18 cellular contexts compared by ENCODE assay signal in genomic region chr5:177339107-177339638, GRCh38. TPM values are rescaled to one million over a fixed set of nuclear protein-coding genes. Genes with fewer than 3 reads are reported as not detected.
DNase-seq lines count a peak whose midpoint lies in the region; ATAC-seq and TF ChIP-seq lines count a peak whose summit lies in the region.
"Had no signal": no experiment of that assay in that cellular context is flagged by ENCODE, and none has a peak within 500 bp of the region (broad histone marks: within the 10 kb centered on the region; RNA-seq: fewer than 3 reads in every experiment).

No MANE protein-coding gene starts in this region.

- H3K27me3 Mint-ChIP-seq in activated CD4-positive, alpha-beta T cell treated with anti-CD3 and anti-CD28 coated beads, Interleukin-2, amount 10 ng/mL, durations not matched to agents 7 days and 5 days, result no peaks in the 10 kb centered on the region
- H3K27me3 Mint-ChIP-seq: stimulated activated memory B cell treated with anti-CD40 and anti-IgM and Interleukin-4, amounts not matched to agents 10 μg/mL and 1 μg/mL and 100 μg/mL, for 72 hours; type B pancreatic cell had no signal

- TF ChIP-seq CTCF in WERI-Rb-1 (IDR thresholded peaks at IDR 0.05; ENCODE audit: low read depth, low read length), result no peak

- H3K36me3 ChIP-seq in esophagus (ENCODE audit: control insufficient read depth in 2 of 2, insufficient read depth in 2 of 2, low read length in 1 of 2), result peaks cover 29 to 45% of the 10 kb centered on the region in 2 donors
- peaks cover 2% of the 10 kb centered on the region; the same call in 1 of the 2 replicates for H3K36me3 ChIP-seq in WERI-Rb-1

- 67 to 70% methylated on average over 11 of the region's 11 CpGs for WGBS in esophagus, 2 donors

- intact Hi-C loops in posterior vena cava (cut with DNase I), result no loop called here

- no peaks in the 10 kb centered on the region for H3K27me3 ChIP-seq in esophagus (ENCODE audit: control insufficient read depth in 1 of 2, insufficient read depth in 2 of 2, low read length in 2 of 2)
- H3K27me3 ChIP-seq in WERI-Rb-1 (ENCODE audit: insufficient read depth, low read depth, severe bottlenecking), result no peaks in the 10 kb centered on the region
- H3K27me3 ChIP-seq: hepatocyte, SJCRH30 had no signal

- ATAC-seq in SK-N-SH treated with all-trans-retinoic acid at 6 μM for 48 hours (no peak), HG02763 (IDR thresholded peaks at IDR 0.05; ENCODE audit: unreplicated experiment) (no peak)
- ATAC-seq: stimulated activated memory B cell treated with anti-CD40 and anti-IgM and Interleukin-4, amounts not matched to agents 10 μg/mL and 1 μg/mL and 100 μg/mL, for 72 hours had no signal

- no peak for DNase-seq in activated CD4-positive, alpha-beta T cell treated with anti-CD3 and anti-CD28 coated beads, Interleukin-2, amount 10 ng/mL, durations not matched to agents 7 days and 5 days
- DNase-seq in activated CD4-positive, alpha-beta T cell treated with anti-CD3 and anti-CD28 coated beads, Interleukin-2, amount 50 U/mL, for 1 hour, result no peak
- DNase-seq in NCI-H2196 treated with DMSO at 0.1 percent for 48 hours (lab: John Stamatoyannopoulos, UW; ENCODE audit: unreplicated experiment) (peak; percentile 13), posterior vena cava (ENCODE audit: low spot score) (peak; percentile 76), WERI-Rb-1 (no peak)
- DNase-seq: activated gamma-delta T cell, IMR-90, NCI-H2227 treated with DMSO at 0.1 percent for 48 hours, SJCRH30, small intestine, T1000 had no signal

- POLR2A ChIA-PET in activated CD4-positive, alpha-beta T cell treated with anti-CD3 and anti-CD28 coated beads, Interleukin-2, amount 10 ng/mL, durations not matched to agents 7 days and 5 days (lab: Charles Lee), result no interaction called here

- H3K4me3 ChIP-seq in esophagus (ENCODE audit: low read depth in 1 of 2, low read length in 2 of 2) (no peak overlapping the region), WERI-Rb-1 (ENCODE audit: low read depth, low read length) (no peak overlapping the region)
- H3K4me3 ChIP-seq: hepatocyte, SJCRH30 had no signal

- H3K4me1 ChIP-seq in esophagus (ENCODE audit: control insufficient read depth in 2 of 2, insufficient read depth in 2 of 2, low read length in 1 of 2), result peaks cover 0 to 3% of the 10 kb centered on the region in 2 donors
- H3K4me1 ChIP-seq: parathyroid adenoma, SJCRH30 had no signal

- peak overlapping the region; percentile 5 to 11 for H3K27ac ChIP-seq in esophagus (ENCODE audit: low read depth in 2 of 2, low read length in 1 of 2)
- H3K27ac ChIP-seq in WERI-Rb-1, result no peak overlapping the region
- H3K27ac ChIP-seq: hepatocyte, parathyroid adenoma, SJCRH30 had no signal

- peak overlapping the region; percentile 9 for H3K27ac Mint-ChIP-seq in activated CD4-positive, alpha-beta T cell treated with anti-CD3 and anti-CD28 coated beads, Interleukin-2, amount 10 ng/mL, durations not matched to agents 7 days and 5 days
- H3K27ac Mint-ChIP-seq: stimulated activated memory B cell treated with anti-CD40 and anti-IgM and Interleukin-4, amounts not matched to agents 10 μg/mL and 1 μg/mL and 100 μg/mL, for 72 hours; type B pancreatic cell had no signal

- H3K9me3 Mint-ChIP-seq in activated CD4-positive, alpha-beta T cell treated with anti-CD3 and anti-CD28 coated beads, Interleukin-2, amount 10 ng/mL, durations not matched to agents 7 days and 5 days, result peaks cover 6% of the 10 kb centered on the region
- H3K9me3 Mint-ChIP-seq: stimulated activated memory B cell treated with anti-CD40 and anti-IgM and Interleukin-4, amounts not matched to agents 10 μg/mL and 1 μg/mL and 100 μg/mL, for 72 hours; type B pancreatic cell had no signal

- CTCF ChIA-PET in activated CD4-positive, alpha-beta T cell treated with anti-CD3 and anti-CD28 coated beads, Interleukin-2, amount 10 ng/mL, durations not matched to agents 7 days and 5 days (lab: Charles Lee), result interaction anchor here (1.0 kb wide), 2 partner anchors 11 to 27 kb away, joined by 3 read pairs; no protein-coding TSS in a partner anchor

- H3K9me3 ChIP-seq in esophagus (ENCODE audit: control insufficient read depth in 2 of 2, insufficient read depth in 1 of 2, low read depth in 1 of 2, low read length in 1 of 2) (peaks cover 0 to 2% of the 10 kb centered on the region in 2 donors), WERI-Rb-1 (ENCODE audit: severe bottlenecking) (no peaks in the 10 kb centered on the region)
- H3K9me3 ChIP-seq: SJCRH30 had no signal

- H3K36me3 Mint-ChIP-seq in activated CD4-positive, alpha-beta T cell treated with anti-CD3 and anti-CD28 coated beads, Interleukin-2, amount 10 ng/mL, durations not matched to agents 7 days and 5 days (ENCODE audit: low read depth), result peaks cover 63% of the 10 kb centered on the region

- H3K4me3 Mint-ChIP-seq in activated CD4-positive, alpha-beta T cell treated with anti-CD3 and anti-CD28 coated beads, Interleukin-2, amount 10 ng/mL, durations not matched to agents 7 days and 5 days, result no peak overlapping the region
- H3K4me3 Mint-ChIP-seq: stimulated activated memory B cell treated with anti-CD40 and anti-IgM and Interleukin-4, amounts not matched to agents 10 μg/mL and 1 μg/mL and 100 μg/mL, for 72 hours; type B pancreatic cell had no signal

- H3K4me1 Mint-ChIP-seq in activated CD4-positive, alpha-beta T cell treated with anti-CD3 and anti-CD28 coated beads, Interleukin-2, amount 10 ng/mL, durations not matched to agents 7 days and 5 days, result peaks cover 28% of the 10 kb centered on the region

TF ChIP-seq in SK-N-SH treated with all-trans-retinoic acid at 6 μM for 48 hours, 23 proteins besides CTCF, POLR2A, EP300 and RAD21:
- no peak for TF ChIP-seq POU6F1 (CRISPR knock-in tag; IDR thresholded peaks at IDR 0.05; ENCODE audit: borderline replicate concordance, low read depth)
- no peak for TF ChIP-seq TCF4 (CRISPR knock-in tag; IDR thresholded peaks at IDR 0.05; ENCODE audit: borderline replicate concordance)
- no peak for TF ChIP-seq CREB5 (CRISPR knock-in tag; IDR thresholded peaks at IDR 0.05; ENCODE audit: low read depth)
- TF ChIP-seq ESRRG (CRISPR knock-in tag; IDR thresholded peaks at IDR 0.05), result no peak

RNA-seq across cellular contexts. Expression of gene LMAN2, which starts 12.3 kb away (rescaled TPM):
- total RNA-seq in activated CD4-positive, alpha-beta T cell treated with anti-CD3 and anti-CD28 coated beads, Interleukin-2, amount 10 ng/mL, durations not matched to agents 7 days and 5 days, result 100 to 1,000 TPM; 123 to 132 TPM
- 100 to 1,000 TPM in 1 of 2 donors, 10 to 100 TPM in 1; 84.0 to 190 TPM for polyA plus RNA-seq in esophagus
- total RNA-seq in posterior vena cava, result 10 to 100 TPM; 72.4 to 95.7 TPM

RNA-seq across cellular contexts. Expression of gene RGS14, which starts 18.6 kb away (rescaled TPM):
- 100 to 1,000 TPM; 124 to 132 TPM for total RNA-seq in activated CD4-positive, alpha-beta T cell treated with anti-CD3 and anti-CD28 coated beads, Interleukin-2, amount 10 ng/mL, durations not matched to agents 7 days and 5 days
- 10 to 100 TPM; 49.7 to 74.5 TPM for polyA plus RNA-seq in esophagus
- total RNA-seq in posterior vena cava, result 10 to 100 TPM; 11.3 to 13.4 TPM

RNA-seq across cellular contexts. Expression of gene MXD3, which starts 27.5 kb away (rescaled TPM):
- 100 to 1,000 TPM; 107 to 109 TPM for total RNA-seq in activated CD4-positive, alpha-beta T cell treated with anti-CD3 and anti-CD28 coated beads, Interleukin-2, amount 10 ng/mL, durations not matched to agents 7 days and 5 days
- 10 to 100 TPM; 14.4 to 32.3 TPM for polyA plus RNA-seq in esophagus
- 1 to 10 TPM; 5.4 to 6.1 TPM for total RNA-seq in posterior vena cava

RNA-seq across cellular contexts. Expression of gene PRELID1, which starts 35.6 kb away (rescaled TPM):
- total RNA-seq in activated CD4-positive, alpha-beta T cell treated with anti-CD3 and anti-CD28 coated beads, Interleukin-2, amount 10 ng/mL, durations not matched to agents 7 days and 5 days, result 100 to 1,000 TPM; 142 to 152 TPM
- polyA plus RNA-seq in esophagus, result 100 to 1,000 TPM; 120 to 135 TPM
- 10 to 100 TPM; 81.8 to 91.9 TPM for total RNA-seq in posterior vena cava

RNA-seq across cellular contexts. Expression of gene RAB24, which starts 35.7 kb away (rescaled TPM):
- total RNA-seq in activated CD4-positive, alpha-beta T cell treated with anti-CD3 and anti-CD28 coated beads, Interleukin-2, amount 10 ng/mL, durations not matched to agents 7 days and 5 days, result 10 to 100 TPM; 28.3 to 34.4 TPM
- 10 to 100 TPM; 60.0 to 80.2 TPM for polyA plus RNA-seq in esophagus
- total RNA-seq in posterior vena cava, result 10 to 100 TPM; 17.4 to 18.6 TPM

Comparison
In these comparisons a context has a peak if more than half of its experiments do, and no peak if none do; other contexts are left out.
1. DNase-seq: peak in NCI-H2196 treated with DMSO at 0.1 percent for 48 hours (single experiment) and posterior vena cava (single experiment); none in activated CD4-positive, alpha-beta T cell treated with anti-CD3 and anti-CD28 coated beads, Interleukin-2, amount 10 ng/mL, durations not matched to agents 7 days and 5 days (single experiment), activated CD4-positive, alpha-beta T cell treated with anti-CD3 and anti-CD28 coated beads, Interleukin-2, amount 50 U/mL, for 1 hour (single experiment) and WERI-Rb-1 (single experiment).
2. RNA of gene RGS14, which starts 18.6 kb away (total RNA-seq): 124 to 132 TPM in activated CD4-positive, alpha-beta T cell treated with anti-CD3 and anti-CD28 coated beads, Interleukin-2, amount 10 ng/mL, durations not matched to agents 7 days and 5 days; 11.3 to 13.4 TPM in posterior vena cava; every median in the first group is over 4 times any median in the second.
3. RNA of gene MXD3, which starts 27.5 kb away (total RNA-seq): 107 to 109 TPM in activated CD4-positive, alpha-beta T cell treated with anti-CD3 and anti-CD28 coated beads, Interleukin-2, amount 10 ng/mL, durations not matched to agents 7 days and 5 days; 5.4 to 6.1 TPM in posterior vena cava; every median in the first group is over 10 times any median in the second.